ENCODE assay signal across 1 cellular context in the genomic region with DNA sequence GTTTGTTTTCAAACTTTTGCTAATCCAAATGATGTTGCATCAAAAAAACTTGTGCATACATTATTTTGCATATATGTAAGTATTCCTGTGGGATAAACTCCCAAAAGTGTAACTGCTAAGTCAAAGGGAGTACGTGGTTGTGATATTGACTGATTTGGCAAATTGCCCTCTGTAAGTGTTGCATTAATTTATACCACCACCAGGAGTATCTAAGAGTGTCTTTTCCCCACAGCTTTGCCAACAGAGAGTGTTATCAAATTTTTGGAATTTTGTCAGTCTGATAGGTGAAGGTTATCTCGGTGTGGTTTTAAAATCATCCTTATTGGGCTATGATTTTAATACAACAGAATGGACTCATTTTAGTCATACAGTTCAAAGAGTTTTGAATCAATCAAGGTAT.
TF ChIP-seq lines count a peak whose summit lies in the region.

No MANE protein-coding gene starts in this region.

TF ChIP-seq in K562, 482 proteins besides CTCF, POLR2A, EP300 and RAD21:
- peak; percentile 84 for TF ChIP-seq NFIC (IDR thresholded peaks at IDR 0.05)
- TF ChIP-seq RBM25 (IDR thresholded peaks at IDR 0.05; ENCODE audit: low read depth, low read length, severe bottlenecking), result peak; percentile 22
- no peak for TF ChIP-seq SPI1 (IDR thresholded peaks at IDR 0.05; ENCODE audit: borderline replicate concordance, low read depth, low read length)
- TF ChIP-seq, protein P1, sequence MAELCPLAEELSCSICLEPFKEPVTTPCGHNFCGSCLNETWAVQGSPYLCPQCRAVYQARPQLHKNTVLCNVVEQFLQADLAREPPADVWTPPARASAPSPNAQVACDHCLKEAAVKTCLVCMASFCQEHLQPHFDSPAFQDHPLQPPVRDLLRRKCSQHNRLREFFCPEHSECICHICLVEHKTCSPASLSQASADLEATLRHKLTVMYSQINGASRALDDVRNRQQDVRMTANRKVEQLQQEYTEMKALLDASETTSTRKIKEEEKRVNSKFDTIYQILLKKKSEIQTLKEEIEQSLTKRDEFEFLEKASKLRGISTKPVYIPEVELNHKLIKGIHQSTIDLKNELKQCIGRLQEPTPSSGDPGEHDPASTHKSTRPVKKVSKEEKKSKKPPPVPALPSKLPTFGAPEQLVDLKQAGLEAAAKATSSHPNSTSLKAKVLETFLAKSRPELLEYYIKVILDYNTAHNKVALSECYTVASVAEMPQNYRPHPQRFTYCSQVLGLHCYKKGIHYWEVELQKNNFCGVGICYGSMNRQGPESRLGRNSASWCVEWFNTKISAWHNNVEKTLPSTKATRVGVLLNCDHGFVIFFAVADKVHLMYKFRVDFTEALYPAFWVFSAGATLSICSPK (IDR thresholded peaks at IDR 0.05; ENCODE audit: borderline replicate concordance), result no peak
- no peak for TF ChIP-seq PTBP1 (IDR thresholded peaks at IDR 0.05; ENCODE audit: low read depth, low read length)
- no peak for TF ChIP-seq ZFX (CRISPR knock-in tag; IDR thresholded peaks at IDR 0.05)
- TF ChIP-seq RCOR1 (IDR thresholded peaks at IDR 0.05; ENCODE audit: borderline replicate concordance in 1 of 2, low read depth in 2 of 2, low read length in 2 of 2), result no peak
- no peak for TF ChIP-seq ZNF232 (CRISPR knock-in tag; IDR thresholded peaks at IDR 0.05)
- no peak for TF ChIP-seq FOXM1 (IDR thresholded peaks at IDR 0.05; ENCODE audit: low read depth)
- no peak for TF ChIP-seq FOXM1 (CRISPR knock-in tag; IDR thresholded peaks at IDR 0.05; ENCODE audit: low read depth)
- TF ChIP-seq, protein P2, sequence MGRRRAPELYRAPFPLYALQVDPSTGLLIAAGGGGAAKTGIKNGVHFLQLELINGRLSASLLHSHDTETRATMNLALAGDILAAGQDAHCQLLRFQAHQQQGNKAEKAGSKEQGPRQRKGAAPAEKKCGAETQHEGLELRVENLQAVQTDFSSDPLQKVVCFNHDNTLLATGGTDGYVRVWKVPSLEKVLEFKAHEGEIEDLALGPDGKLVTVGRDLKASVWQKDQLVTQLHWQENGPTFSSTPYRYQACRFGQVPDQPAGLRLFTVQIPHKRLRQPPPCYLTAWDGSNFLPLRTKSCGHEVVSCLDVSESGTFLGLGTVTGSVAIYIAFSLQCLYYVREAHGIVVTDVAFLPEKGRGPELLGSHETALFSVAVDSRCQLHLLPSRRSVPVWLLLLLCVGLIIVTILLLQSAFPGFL (CRISPR knock-in tag; IDR thresholded peaks at IDR 0.05), result no peak
